Comparison of ENCODE assay signal across 17 cellular contexts in the genomic region with DNA sequence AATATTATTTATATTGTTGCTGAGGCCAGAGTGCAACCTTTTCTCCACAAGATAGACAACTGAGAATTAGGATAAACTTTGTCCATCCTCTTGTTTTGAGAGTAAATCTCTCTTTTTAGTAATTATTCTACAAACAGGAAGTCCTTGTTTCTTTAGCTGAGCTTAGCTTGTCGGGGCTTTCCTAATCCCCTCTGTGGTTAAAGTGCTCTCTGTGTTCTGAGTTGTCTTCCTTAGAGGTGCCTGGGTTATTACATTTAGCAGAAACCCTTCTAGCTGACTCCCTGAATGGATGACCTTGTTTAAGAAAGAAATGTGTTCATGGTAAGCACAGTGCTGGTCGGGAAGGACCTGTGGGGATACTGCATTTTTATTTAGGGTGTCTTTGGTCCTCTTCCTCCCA. TPM values are rescaled to one million over a fixed set of nuclear protein-coding genes. Genes with fewer than 3 reads are reported as not detected.
DNase-seq lines count a peak whose midpoint lies in the region; ATAC-seq, FAIRE-seq and TF ChIP-seq lines count a peak whose summit lies in the region.
"Had no signal": no experiment of that assay in that cellular context is flagged by ENCODE, and none has a peak within 500 bp of the region (broad histone marks: within the 10 kb centered on the region; RNA-seq: fewer than 3 reads in every experiment).

No MANE protein-coding gene starts in this region.

- no peak for FAIRE-seq in GM12878 (lab: Jason Lieb, UNC)

- no peaks in the 10 kb centered on the region for H3K27me3 Mint-ChIP-seq in CD8-positive, alpha-beta T cell (ENCODE audit: low read depth)
- H3K27me3 Mint-ChIP-seq in endothelial cell (ENCODE audit: unreplicated experiment): peaks cover 1% of the 10 kb centered on the region

- H3K9me3 Mint-ChIP-seq in CD8-positive, alpha-beta T cell: no peaks in the 10 kb centered on the region
- no peaks in the 10 kb centered on the region for H3K9me3 Mint-ChIP-seq in endothelial cell (ENCODE audit: unreplicated experiment)

- H4K20me1 ChIP-seq in GM12878 (ENCODE audit: control insufficient read depth, insufficient read depth): no peaks in the 10 kb centered on the region

- RAD21 ChIA-PET in GM12878 (lab: Charles Lee; ENCODE audit: unreplicated experiment): interaction anchor here (1.0 kb wide), 1 partner anchor 9 kb away, joined by 7 read pairs; no protein-coding TSS in a partner anchor

- no peak overlapping the region for H3K4me3 Mint-ChIP-seq in CD8-positive, alpha-beta T cell
- no peak overlapping the region for H3K4me3 Mint-ChIP-seq in endothelial cell (ENCODE audit: unreplicated experiment)

- CTCF ChIA-PET in CD8-positive, alpha-beta T cell (lab: Charles Lee): interaction anchor here (1.9 kb wide), 1 partner anchor 8 kb away, joined by 11 read pairs; no protein-coding TSS in a partner anchor
- CTCF ChIA-PET in GM12878 (lab: Yijun Ruan, JAX): interaction anchor here (0.6 to 3.3 kb wide), 8 partner anchors 8 to 557 kb away, joined by 3 to 31 read pairs (median 3); a partner anchor contains a TSS

- no peak for TF ChIP-seq RAD21 in GM12878 (IDR thresholded peaks at IDR 0.05; ENCODE audit: insufficient read depth, low read depth, low read length)

- intact Hi-C loops in CD8-positive, alpha-beta T cell (cut with DNase I, micrococcal nuclease): no loop called here
- intact Hi-C loops in GM12878 (cut with micrococcal nuclease; ENCODE audit: unreplicated experiment): no loop called here

- no peaks in the 10 kb centered on the region for H3K9me3 ChIP-seq in CD8-positive, alpha-beta T cell (ENCODE audit: low read length)
- no peaks in the 10 kb centered on the region for H3K9me3 ChIP-seq in GM12878 (replicated peaks; ENCODE audit: control insufficient read depth, insufficient read depth, low read length)
- H3K9me3 ChIP-seq: heart right ventricle had no signal

- H3K27ac Mint-ChIP-seq in CD8-positive, alpha-beta T cell: peak overlapping the region; percentile 24
- no peak overlapping the region for H3K27ac Mint-ChIP-seq in endothelial cell (ENCODE audit: unreplicated experiment)

- WGBS in GM12878 (ENCODE audit: insufficient coverage, insufficient replicate concordance, low lambda C conversion rate, missing lambda C conversion rate): 34% methylated on average over 2 of the region's 2 CpGs

- SMC1A ChIA-PET in GM12878 (lab: Charles Lee; ENCODE audit: uncharacterized antibody, unreplicated experiment): interaction anchor here (1.3 to 3.0 kb wide), 2 partner anchors 9 kb away, joined by 4 to 20 read pairs; no protein-coding TSS in a partner anchor

- no peak overlapping the region for H2AFZ ChIP-seq in GM12878 (ENCODE audit: control insufficient read depth, low read depth, low read length)

- no peak overlapping the region for H3K9ac ChIP-seq in GM12878 (ENCODE audit: control insufficient read depth, insufficient read depth, low read length)

- TF ChIP-seq CTCF in CD8-positive, alpha-beta T cell (IDR thresholded peaks at IDR 0.05): no peak
- TF ChIP-seq CTCF in GM12878 (IDR thresholded peaks at IDR 0.05 in 2 of 3, conservative IDR thresholded peaks at IDR 0.05 in 1 of 3; ENCODE audit: control insufficient read depth in 2 of 3, extremely low read depth in 1 of 3, insufficient read depth in 1 of 3, low read depth in 3 of 3, low read length in 3 of 3): no peak
- no peak for TF ChIP-seq CTCF in endothelial cell (IDR thresholded peaks at IDR 0.05; ENCODE audit: unreplicated experiment)

- H3K79me2 ChIP-seq in GM12878 (ENCODE audit: control insufficient read depth, insufficient read depth, low read length): no peaks in the 10 kb centered on the region

- in situ Hi-C loops in GM12878 (cut with MboI): no loop called here

- ATAC-seq in CD8-positive, alpha-beta T cell: peak; percentile 82
- peak; percentile 80 for ATAC-seq in GM19025 (IDR thresholded peaks at IDR 0.05; ENCODE audit: low read depth, unreplicated experiment)
- peak; percentile 97 for ATAC-seq in GM12878
- no peak for ATAC-seq in GM21526 (IDR thresholded peaks at IDR 0.05; ENCODE audit: low FRiP score, unreplicated experiment)
- ATAC-seq: heart right ventricle, left colon had no signal

- POLR2A ChIA-PET in CD8-positive, alpha-beta T cell (lab: Charles Lee): no interaction called here
- POLR2A ChIA-PET in GM12878 (lab: Charles Lee): interaction anchor here (0.9 to 1.5 kb wide), 3 partner anchors 8 to 90 kb away, joined by 3 to 4 read pairs (median 3); a partner anchor contains a TSS

- peaks cover 13% of the 10 kb centered on the region for H3K4me1 ChIP-seq in CD8-positive, alpha-beta T cell (ENCODE audit: insufficient read depth, low read length)
- no peaks in the 10 kb centered on the region for H3K4me1 ChIP-seq in GM12878 (ENCODE audit: control insufficient read depth, insufficient read depth, low read length)

- peak overlapping the region; percentile 16 for H3K27ac ChIP-seq in CD8-positive, alpha-beta T cell (ENCODE audit: low read depth, low read length)
- H3K27ac ChIP-seq in GM12878 (ENCODE audit: control insufficient read depth, insufficient read depth): peak overlapping the region; percentile 38
- H3K27ac ChIP-seq: heart right ventricle, HL-60, SK-N-MC had no signal

- no peak overlapping the region for H3K4me3 ChIP-seq in CD8-positive, alpha-beta T cell (ENCODE audit: low read depth, low read length)
- no peak overlapping the region for H3K4me3 ChIP-seq in GM12878
- H3K4me3 ChIP-seq: heart right ventricle, SK-N-MC had no signal

- no peaks in the 10 kb centered on the region for H3K27me3 ChIP-seq in CD8-positive, alpha-beta T cell (ENCODE audit: insufficient read depth, low read length)
- no peaks in the 10 kb centered on the region for H3K27me3 ChIP-seq in GM12878 (replicated peaks in 1 of 2; ENCODE audit: control insufficient read depth in 2 of 2, insufficient read depth in 2 of 2, low read length in 1 of 2)
- H3K27me3 ChIP-seq: heart right ventricle had no signal

- TF ChIP-seq POLR2A in GM12878 (IDR thresholded peaks at IDR 0.05; ENCODE audit: low read depth, low read length): no peak

- H3K36me3 Mint-ChIP-seq in CD8-positive, alpha-beta T cell: peaks cover 92% of the 10 kb centered on the region
- peaks cover 35% of the 10 kb centered on the region for H3K36me3 Mint-ChIP-seq in endothelial cell (ENCODE audit: low read depth, unreplicated experiment)

- H3K4me1 Mint-ChIP-seq in CD8-positive, alpha-beta T cell (ENCODE audit: low read depth): peaks cover 16% of the 10 kb centered on the region
- H3K4me1 Mint-ChIP-seq in endothelial cell (ENCODE audit: unreplicated experiment): no peaks in the 10 kb centered on the region

- peaks cover 55% of the 10 kb centered on the region for H3K36me3 ChIP-seq in CD8-positive, alpha-beta T cell (ENCODE audit: insufficient read depth, low read length)
- H3K36me3 ChIP-seq in GM12878 (ENCODE audit: control insufficient read depth in 2 of 2, insufficient read depth in 2 of 2, low read length in 1 of 2): peaks cover 10 to 38% of the 10 kb centered on the region in 2 experiments

- no TSS peak for BruUV-seq in GM12878 (replicated peaks; lab: Mats Ljungman, UMichigan)

- no peak overlapping the region for H3K4me2 ChIP-seq in GM12878 (ENCODE audit: control insufficient read depth, insufficient read depth)

- no peak for TF ChIP-seq EP300 in GM12878 (IDR thresholded peaks at IDR 0.05; ENCODE audit: borderline replicate concordance in 1 of 2, control insufficient read depth in 1 of 2, low read depth in 2 of 2, low read length in 2 of 2)

- no peak for DNase-seq in CD8-positive, alpha-beta T cell
- DNase-seq in Kasumi-1 (lab: John Stamatoyannopoulos, UW) (peak; percentile 14 to 24), GM12878 (ENCODE audit: low read depth, low spot score) (no peak), activated gamma-delta T cell treated with Interleukin-2 at 50 U/mL for 16 hours (no peak), endothelial cell (ENCODE audit: low spot score) (no peak)
- no peak for DNase-seq in effector CD4-positive, alpha-beta T cell
- DNase-seq: cerebellar nuclear complex; DMS79 treated with DMSO at 0.1 percent for 48 hours; erythroblast; heart right ventricle; left colon; NK-92 treated with Interleukin-12 subunit alpha and Interleukin-12 subunit beta, amount 100 ng/mL, for 24 hours; stimulated activated CD4-positive, alpha-beta T cell treated with anti-CD3 and anti-CD28 coated beads, Interleukin-1b, Interleukin-23, amount 100 ng/mL, for 48 hours had no signal

RNA-seq across cellular contexts. Expression of a gene that starts 12.7 kb away (rescaled TPM):
- 10 to 100 TPM; 48.4 to 48.7 TPM for total RNA-seq in CD8-positive, alpha-beta T cell
- total RNA-seq in GM12878 (2013; cell fraction: nucleolus; rRNA removed): 46.4 and 59.2 TPM in 2 replicates
- 71.7 and 73.5 TPM in 2 replicates for total RNA-seq in GM12878 (2014; rRNA removed)
- total RNA-seq in GM12878 (2014; rRNA removed; fragmentation: Illumina TruSeq; extraction: Trizol): 55.2 and 55.8 TPM in 2 replicates
- 55.1 and 56.3 TPM in 2 replicates for total RNA-seq in GM12878 (2021)
- 33.6 TPM for polyA plus RNA-seq in GM12878 (2011; ENCODE audit: low read depth)
- 55.7 and 70.9 TPM in 2 replicates for polyA plus RNA-seq in GM12878 (2011; rRNA removed)
- polyA plus RNA-seq in GM12878 (2011; cell fraction: cytosol; rRNA removed): 61.0 and 72.2 TPM in 2 replicates
- 59.0 and 81.2 TPM in 2 replicates for polyA plus RNA-seq in GM12878 (2011; cell fraction: nucleus; rRNA removed)
- 33.9 and 36.9 TPM in 2 replicates for polyA plus RNA-seq in GM12878 (2012)
- 72.8 and 80.3 TPM in 2 replicates for polyA plus RNA-seq in GM12878 (2014; fragmentation: Illumina TruSeq; extraction: Trizol)
- 10 to 100 TPM; 24.2 to 44.7 TPM for polyA plus RNA-seq in GM12878 (2014; fragmentation: Nextera tagmentation; extraction: Ambion mirVana)
- 53.3 and 61.8 TPM in 2 replicates for polyA plus RNA-seq in GM12878 (2014; rRNA removed)
- 10 to 100 TPM; 75.7 to 79.6 TPM for polyA plus RNA-seq in GM12878 (2016; fragmentation: Nextera tagmentation; extraction: Ambion mirVana)
- 55.5 and 56.4 TPM in 2 replicates for polyA minus RNA-seq in GM12878 (2011; rRNA and poly(A)+ RNA removed)
- polyA minus RNA-seq in GM12878 (2011; cell fraction: cytosol; rRNA and poly(A)+ RNA removed): 19.3 and 21.4 TPM in 2 replicates
- 31.4 and 53.9 TPM in 2 replicates for polyA minus RNA-seq in GM12878 (2011; cell fraction: nucleus; rRNA and poly(A)+ RNA removed)
- 64.0 TPM for total RNA-seq in endothelial cell (ENCODE audit: unreplicated experiment)

RNA-seq across cellular contexts. Expression of a gene that starts 16.8 kb away (rescaled TPM):
- total RNA-seq in CD8-positive, alpha-beta T cell: 10 to 100 TPM; 23.2 to 27.9 TPM
- total RNA-seq in GM12878 (2013; cell fraction: nucleolus; rRNA removed): 36.8 and 54.3 TPM in 2 replicates
- total RNA-seq in GM12878 (2014; rRNA removed): 26.1 and 27.5 TPM in 2 replicates
- 19.1 and 22.3 TPM in 2 replicates for total RNA-seq in GM12878 (2014; rRNA removed; fragmentation: Illumina TruSeq; extraction: Trizol)
- 31.5 and 34.3 TPM in 2 replicates for total RNA-seq in GM12878 (2021)
- polyA plus RNA-seq in GM12878 (2011; ENCODE audit: low read depth): 10.3 TPM
- 44.9 and 56.1 TPM in 2 replicates for polyA plus RNA-seq in GM12878 (2011; rRNA removed)
- 38.0 and 42.9 TPM in 2 replicates for polyA plus RNA-seq in GM12878 (2011; cell fraction: cytosol; rRNA removed)
- polyA plus RNA-seq in GM12878 (2011; cell fraction: nucleus; rRNA removed): 32.5 and 38.3 TPM in 2 replicates
- 19.6 and 22.3 TPM in 2 replicates for polyA plus RNA-seq in GM12878 (2012)
- 25.3 and 26.5 TPM in 2 replicates for polyA plus RNA-seq in GM12878 (2014; fragmentation: Illumina TruSeq; extraction: Trizol)
- polyA plus RNA-seq in GM12878 (2014; fragmentation: Nextera tagmentation; extraction: Ambion mirVana): 10 to 100 TPM; 12.7 to 15.9 TPM
- 33.7 and 34.6 TPM in 2 replicates for polyA plus RNA-seq in GM12878 (2014; rRNA removed)
- 10 to 100 TPM; 30.4 to 33.9 TPM for polyA plus RNA-seq in GM12878 (2016; fragmentation: Nextera tagmentation; extraction: Ambion mirVana)
- 43.2 and 57.7 TPM in 2 replicates for polyA minus RNA-seq in GM12878 (2011; rRNA and poly(A)+ RNA removed)
- polyA minus RNA-seq in GM12878 (2011; cell fraction: cytosol; rRNA and poly(A)+ RNA removed): 16.0 and 18.6 TPM in 2 replicates
- 15.0 and 24.5 TPM in 2 replicates for polyA minus RNA-seq in GM12878 (2011; cell fraction: nucleus; rRNA and poly(A)+ RNA removed)
- total RNA-seq in endothelial cell (ENCODE audit: unreplicated experiment): 47.5 TPM

RNA-seq across cellular contexts. Expression of a gene that starts 26.2 kb away (rescaled TPM):
- total RNA-seq in CD8-positive, alpha-beta T cell: 1 to 10 TPM; 5.7 to 6.0 TPM
- 3.0 and 4.0 TPM in 2 replicates for total RNA-seq in GM12878 (2013; cell fraction: nucleolus; rRNA removed)
- total RNA-seq in GM12878 (2014; rRNA removed) (2.7 and 3.3 TPM in 2 replicates), GM12878 (2014; rRNA removed; fragmentation: Illumina TruSeq; extraction: Trizol) (1.3 and 1.7 TPM in 2 replicates), GM12878 (2021) (2.5 and 3.8 TPM in 2 replicates), endothelial cell (ENCODE audit: unreplicated experiment) (42.4 TPM)
- polyA plus RNA-seq in GM12878 (2011; ENCODE audit: low read depth): 2.3 TPM
- polyA plus RNA-seq in GM12878 (2011; rRNA removed) (0.68 and 1.6 TPM in 2 replicates), GM12878 (2014; fragmentation: Illumina TruSeq; extraction: Trizol) (0.68 and 2.5 TPM in 2 replicates), GM12878 (2014; fragmentation: Nextera tagmentation; extraction: Ambion mirVana) (1 to 10 TPM in 1 of 2 experiments, under 1 TPM in 1; 0.45 to 1.5 TPM), GM12878 (2014; rRNA removed) (4.1 and 4.7 TPM in 2 replicates), GM12878 (2016; fragmentation: Nextera tagmentation; extraction: Ambion mirVana) (1 to 10 TPM; 3.9 to 4.4 TPM)
- polyA plus RNA-seq in GM12878 (2011; cell fraction: cytosol; rRNA removed): 2.1 and 2.2 TPM in 2 replicates
- 9.5 and 10.3 TPM in 2 replicates for polyA plus RNA-seq in GM12878 (2011; cell fraction: nucleus; rRNA removed)
- polyA plus RNA-seq in GM12878 (2012): 2.6 and 3.0 TPM in 2 replicates
- polyA minus RNA-seq in GM12878 (2011; rRNA and poly(A)+ RNA removed): 0.80 and 1.1 TPM in 2 replicates
- polyA minus RNA-seq in GM12878 (2011; cell fraction: cytosol; rRNA and poly(A)+ RNA removed): 0.62 TPM in 1 of 2 replicates, not detected in the other
- 1.2 and 2.1 TPM in 2 replicates for polyA minus RNA-seq in GM12878 (2011; cell fraction: nucleus; rRNA and poly(A)+ RNA removed)

RNA-seq across cellular contexts. Expression of a gene that starts 33.1 kb away (rescaled TPM):
- 10 to 100 TPM; 38.1 to 41.0 TPM for total RNA-seq in CD8-positive, alpha-beta T cell
- total RNA-seq in GM12878 (2013; cell fraction: nucleolus; rRNA removed): 54.5 and 56.8 TPM in 2 replicates
- total RNA-seq in GM12878 (2014; rRNA removed): 191 and 198 TPM in 2 replicates
- total RNA-seq in GM12878 (2014; rRNA removed; fragmentation: Illumina TruSeq; extraction: Trizol): 141 TPM in 2 replicates
- 89.7 and 101 TPM in 2 replicates for total RNA-seq in GM12878 (2021)
- 339 TPM for polyA plus RNA-seq in GM12878 (2011; ENCODE audit: low read depth)
- polyA plus RNA-seq in GM12878 (2011; rRNA removed): 264 and 409 TPM in 2 replicates
- 465 and 580 TPM in 2 replicates for polyA plus RNA-seq in GM12878 (2011; cell fraction: cytosol; rRNA removed)
- polyA plus RNA-seq in GM12878 (2011; cell fraction: nucleus; rRNA removed): 231 and 428 TPM in 2 replicates
- 222 and 245 TPM in 2 replicates for polyA plus RNA-seq in GM12878 (2012)
- 145 and 196 TPM in 2 replicates for polyA plus RNA-seq in GM12878 (2014; fragmentation: Illumina TruSeq; extraction: Trizol)
- polyA plus RNA-seq in GM12878 (2014; fragmentation: Nextera tagmentation; extraction: Ambion mirVana): 100 to 1,000 TPM; 354 to 368 TPM
- 219 and 235 TPM in 2 replicates for polyA plus RNA-seq in GM12878 (2014; rRNA removed)
- polyA plus RNA-seq in GM12878 (2016; fragmentation: Nextera tagmentation; extraction: Ambion mirVana): 100 to 1,000 TPM; 207 to 235 TPM
- polyA minus RNA-seq in GM12878 (2011; rRNA and poly(A)+ RNA removed): 149 and 194 TPM in 2 replicates
- polyA minus RNA-seq in GM12878 (2011; cell fraction: cytosol; rRNA and poly(A)+ RNA removed): 33.7 and 36.6 TPM in 2 replicates
- 64.7 and 71.0 TPM in 2 replicates for polyA minus RNA-seq in GM12878 (2011; cell fraction: nucleus; rRNA and poly(A)+ RNA removed)
- 155 TPM for total RNA-seq in endothelial cell (ENCODE audit: unreplicated experiment)

RNA-seq across cellular contexts. Expression of a gene that starts 39.3 kb away (rescaled TPM):
- not detected for total RNA-seq in CD8-positive, alpha-beta T cell
- not detected in 2 replicates for total RNA-seq in GM12878 (2013; cell fraction: nucleolus; rRNA removed)
- total RNA-seq in GM12878 (2014; rRNA removed) (not detected in 2 replicates), GM12878 (2014; rRNA removed; fragmentation: Illumina TruSeq; extraction: Trizol) (not detected in 2 replicates), GM12878 (2021) (4.9 and 5.3 TPM in 2 replicates), endothelial cell (ENCODE audit: unreplicated experiment) (not detected)
- 0.07 TPM for polyA plus RNA-seq in GM12878 (2011; ENCODE audit: low read depth)
- polyA plus RNA-seq in GM12878 (2011; rRNA removed) (not detected in 2 replicates), GM12878 (2014; fragmentation: Illumina TruSeq; extraction: Trizol) (not detected in 2 replicates), GM12878 (2014; fragmentation: Nextera tagmentation; extraction: Ambion mirVana) (under 1 TPM in 1 of 2 experiments, not detected in 1; 0.02 TPM), GM12878 (2014; rRNA removed) (not detected in 2 replicates), GM12878 (2016; fragmentation: Nextera tagmentation; extraction: Ambion mirVana) (not detected)
- polyA plus RNA-seq in GM12878 (2011; cell fraction: cytosol; rRNA removed): not detected in 2 replicates
- polyA plus RNA-seq in GM12878 (2011; cell fraction: nucleus; rRNA removed): not detected in 2 replicates
- 0.18 TPM in 1 of 2 replicates, not detected in the other for polyA plus RNA-seq in GM12878 (2012)
- not detected in 2 replicates for polyA minus RNA-seq in GM12878 (2011; rRNA and poly(A)+ RNA removed)
- polyA minus RNA-seq in GM12878 (2011; cell fraction: cytosol; rRNA and poly(A)+ RNA removed): not detected in 2 replicates
- polyA minus RNA-seq in GM12878 (2011; cell fraction: nucleus; rRNA and poly(A)+ RNA removed): not detected in 2 replicates
- total RNA-seq: left colon had no signal

Comparison
In these comparisons a context has a peak if more than half of its experiments do, and no peak if none do; other contexts are left out.
1. DNase-seq: peak in Kasumi-1 (2 of 2); none in CD8-positive, alpha-beta T cell (0 of 7), GM12878 (single experiment), activated gamma-delta T cell treated with Interleukin-2 at 50 U/mL for 16 hours (single experiment), effector CD4-positive, alpha-beta T cell (single experiment) and endothelial cell (single experiment).